Comparison of ENCODE assay signal across 9 cellular contexts in the genomic region with DNA sequence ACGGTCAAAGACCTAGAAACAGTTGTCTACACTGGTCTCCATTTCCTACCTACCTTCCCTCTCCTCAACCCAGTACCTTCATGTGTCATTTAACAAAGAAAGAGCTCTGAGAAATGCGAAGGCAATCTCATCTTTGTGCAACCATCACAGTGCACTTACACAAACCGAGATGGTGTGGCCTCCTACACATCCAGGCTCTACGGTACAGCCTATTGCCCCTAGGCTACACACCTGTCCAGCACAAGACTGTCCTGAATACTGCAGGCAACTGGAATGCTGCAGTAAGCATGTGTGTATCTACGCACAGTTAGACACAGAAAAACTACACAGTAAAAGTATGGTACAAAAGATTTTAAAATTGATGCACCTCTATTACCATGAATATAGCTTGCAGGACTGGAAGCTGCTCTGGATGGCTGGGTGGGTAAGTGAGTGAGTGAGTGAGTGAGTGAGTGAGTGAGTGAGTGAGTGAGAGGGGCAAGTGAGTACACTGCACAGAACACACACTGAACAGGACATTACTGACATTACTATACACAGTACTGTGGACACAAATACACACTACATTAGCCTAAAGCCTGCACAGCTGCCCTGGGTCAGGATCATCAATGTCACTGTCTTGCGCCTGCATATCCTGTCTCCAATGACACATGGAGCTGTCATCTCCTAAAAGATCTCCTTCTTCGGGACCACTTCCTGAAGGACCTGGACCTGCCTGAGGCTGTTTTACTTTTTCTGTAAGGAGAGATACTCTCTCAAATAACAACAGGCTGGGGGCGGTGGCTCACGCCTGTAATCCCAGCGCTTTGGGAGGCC. TPM values are rescaled to one million over a fixed set of nuclear protein-coding genes. Genes with fewer than 3 reads are reported as not detected.
DNase-seq lines count a peak whose midpoint lies in the region; ATAC-seq, FAIRE-seq and TF ChIP-seq lines count a peak whose summit lies in the region.
"Had no signal": no experiment of that assay in that cellular context is flagged by ENCODE, and none has a peak within 500 bp of the region (broad histone marks: within the 10 kb centered on the region; RNA-seq: fewer than 3 reads in every experiment).

No MANE protein-coding gene starts in this region.

- H3K9me3 ChIP-seq in left ventricle myocardium inferior (replicated peaks) (no peaks in the 10 kb centered on the region), muscle layer of duodenum (ENCODE audit: control insufficient read depth in 1 of 2, low read length in 2 of 2) (no peaks in the 10 kb centered on the region), upper lobe of right lung (no peaks in the 10 kb centered on the region)

- DNase-seq in left ventricle myocardium inferior (no peak), left cardiac atrium (no peak), bronchial epithelial cell (ENCODE audit: low read depth) (peak; percentile 36), upper lobe of right lung (no peak), COR-L47 (lab: John Stamatoyannopoulos, UW) (no peak), NCI-H2196 treated with DMSO at 0.1 percent for 48 hours (lab: John Stamatoyannopoulos, UW; ENCODE audit: unreplicated experiment) (no peak), SK-N-DZ (ENCODE audit: low spot score) (no peak)
- DNase-seq: cerebellar nuclear complex had no signal

- H3K4me1 ChIP-seq in left ventricle myocardium inferior (peaks cover 99% of the 10 kb centered on the region), muscle layer of duodenum (ENCODE audit: control insufficient read depth in 1 of 2, insufficient read depth in 2 of 2, low read length in 2 of 2) (peaks cover 15 to 74% of the 10 kb centered on the region in 2 donors), upper lobe of right lung (peaks cover 67% of the 10 kb centered on the region)

- H3K4me3 ChIP-seq in left ventricle myocardium inferior (peak overlapping the region; percentile 51), bronchial epithelial cell (ENCODE audit: low read depth, low read length) (no peak overlapping the region), muscle layer of duodenum (ENCODE audit: low read depth in 1 of 2, low read length in 2 of 2) (peak overlapping the region; percentile 19 to 33), upper lobe of right lung (no peak overlapping the region)

- FAIRE-seq in bronchial epithelial cell (lab: Jason Lieb, UNC) = no peak

- intact Hi-C loops in left ventricle myocardium inferior (cut with micrococcal nuclease) = loop anchor here (10.0 kb wide), 1 partner anchor 65 kb away; no protein-coding TSS in a partner anchor
- intact Hi-C loops in left cardiac atrium (cut with DNase I) = loop anchor here in 1 of 2 donors (10.0 kb wide), 1 partner anchor 65 kb away; no protein-coding TSS in a partner anchor
- intact Hi-C loops in upper lobe of right lung (cut with DNase I) = no loop called here

- no peak for ATAC-seq in left cardiac atrium
- ATAC-seq in upper lobe of right lung = no peak

- H3K27ac ChIP-seq in left ventricle myocardium inferior (replicated peaks) = peak overlapping the region; percentile 85
- peak overlapping the region; percentile 87 for H3K27ac ChIP-seq in muscle layer of duodenum (ENCODE audit: low read length)
- peak overlapping the region; percentile 47 for H3K27ac ChIP-seq in upper lobe of right lung

- H3K27me3 ChIP-seq in left ventricle myocardium inferior (ENCODE audit: low read depth) = no peaks in the 10 kb centered on the region
- H3K27me3 ChIP-seq in bronchial epithelial cell (ENCODE audit: control insufficient read depth, insufficient read depth, low read length) = no peaks in the 10 kb centered on the region
- no peaks in the 10 kb centered on the region for H3K27me3 ChIP-seq in muscle layer of duodenum (ENCODE audit: low read depth, low read length)
- no peaks in the 10 kb centered on the region for H3K27me3 ChIP-seq in upper lobe of right lung

- peaks cover 6% of the 10 kb centered on the region for H3K36me3 ChIP-seq in left ventricle myocardium inferior
- H3K36me3 ChIP-seq in bronchial epithelial cell (ENCODE audit: control insufficient read depth, insufficient read depth, low read length) = peaks cover 5% of the 10 kb centered on the region
- H3K36me3 ChIP-seq in muscle layer of duodenum (ENCODE audit: control insufficient read depth in 1 of 2, insufficient read depth in 2 of 2, low read length in 2 of 2) = peaks cover 0 to 8% of the 10 kb centered on the region in 2 donors
- peaks cover 9% of the 10 kb centered on the region for H3K36me3 ChIP-seq in upper lobe of right lung

- TF ChIP-seq CTCF in left ventricle myocardium inferior (IDR thresholded peaks at IDR 0.05; ENCODE audit: borderline replicate concordance) (no peak), bronchial epithelial cell (IDR thresholded peaks at IDR 0.05; ENCODE audit: insufficient read depth, low read length, severe bottlenecking) (no peak), upper lobe of right lung (IDR thresholded peaks at IDR 0.05) (no peak)

RNA-seq across cellular contexts. Expression of a gene that starts 18.5 kb away (rescaled TPM):
- 542 TPM for total RNA-seq in left ventricle myocardium inferior
- 100 to 1,000 TPM; 462 to 660 TPM for total RNA-seq in left cardiac atrium
- 1,469 and 1,763 TPM in 2 replicates for total RNA-seq in bronchial epithelial cell
- 517 TPM for total RNA-seq in upper lobe of right lung
- 200 and 212 TPM in 2 replicates for polyA plus RNA-seq in SK-N-DZ (2014; cell fraction: cytosol; rRNA removed)
- polyA plus RNA-seq in SK-N-DZ (2014; cell fraction: nucleus; rRNA removed) = 73.8 and 74.9 TPM in 2 replicates

Comparison
In these comparisons a context has a peak if more than half of its experiments do, and no peak if none do; other contexts are left out.
1. H3K4me3 ChIP-seq: peak in left ventricle myocardium inferior (single experiment) and muscle layer of duodenum (2 of 2); none in bronchial epithelial cell (single experiment) and upper lobe of right lung (single experiment).
2. Peak in every context shown above with its lines, with median percentiles within 50 percentile points of each other: H3K27ac ChIP-seq.